8 cellular contexts compared by ENCODE assay signal in genomic region chr9:128117613-128118471, GRCh38. TPM values are rescaled to one million over a fixed set of nuclear protein-coding genes. Genes with fewer than 3 reads are reported as not detected.
DNase-seq lines count a peak whose midpoint lies in the region; ATAC-seq and TF ChIP-seq lines count a peak whose summit lies in the region.

No MANE protein-coding gene starts in this region.

- H3K9ac ChIP-seq in colonic mucosa (ENCODE audit: low read depth in 2 of 2, low read length in 2 of 2): no peak overlapping the region

- peaks cover 11% of the 10 kb centered on the region for H3K4me1 Mint-ChIP-seq in activated CD4-positive, alpha-beta T cell treated with anti-CD3 and anti-CD28 coated beads, Interleukin-2, amount 10 ng/mL, durations not matched to agents 7 days and 5 days

- intact Hi-C loops in colonic mucosa (cut with DNase I): loop anchor here (5.0 kb wide), 2 partner anchors 71 to 166 kb away; no protein-coding TSS in a partner anchor

- no peaks in the 10 kb centered on the region for H3K36me3 ChIP-seq in colonic mucosa

- peak; percentile 77 for ATAC-seq in left lobe of liver
- ATAC-seq in HG02840 (IDR thresholded peaks at IDR 0.05; ENCODE audit: low FRiP score, unreplicated experiment): no peak

- CTCF ChIA-PET in activated CD4-positive, alpha-beta T cell treated with anti-CD3 and anti-CD28 coated beads, Interleukin-2, amount 10 ng/mL, durations not matched to agents 7 days and 5 days (lab: Charles Lee): interaction anchor here (0.5 to 4.2 kb wide), 25 partner anchors 10 to 273 kb away, joined by 3 to 54 read pairs (median 4); partner anchors contain the start of genes EEIG1, PIP5KL1 and PTGES2

- H3K9me3 ChIP-seq in colonic mucosa: no peaks in the 10 kb centered on the region

- H3K9me3 Mint-ChIP-seq in activated CD4-positive, alpha-beta T cell treated with anti-CD3 and anti-CD28 coated beads, Interleukin-2, amount 10 ng/mL, durations not matched to agents 7 days and 5 days: no peaks in the 10 kb centered on the region

- H3K4me1 ChIP-seq in colonic mucosa: peaks cover 20% of the 10 kb centered on the region

- POLR2A ChIA-PET in activated CD4-positive, alpha-beta T cell treated with anti-CD3 and anti-CD28 coated beads, Interleukin-2, amount 10 ng/mL, durations not matched to agents 7 days and 5 days (lab: Charles Lee): no interaction called here

- H3K27me3 ChIP-seq in colonic mucosa: no peaks in the 10 kb centered on the region

- H3K4me3 Mint-ChIP-seq in activated CD4-positive, alpha-beta T cell treated with anti-CD3 and anti-CD28 coated beads, Interleukin-2, amount 10 ng/mL, durations not matched to agents 7 days and 5 days: no peak overlapping the region

- peak; percentile 100 for TF ChIP-seq CTCF in colonic mucosa (IDR thresholded peaks at IDR 0.05)

- no peaks in the 10 kb centered on the region for H3K27me3 Mint-ChIP-seq in activated CD4-positive, alpha-beta T cell treated with anti-CD3 and anti-CD28 coated beads, Interleukin-2, amount 10 ng/mL, durations not matched to agents 7 days and 5 days

- H3K27ac Mint-ChIP-seq in activated CD4-positive, alpha-beta T cell treated with anti-CD3 and anti-CD28 coated beads, Interleukin-2, amount 10 ng/mL, durations not matched to agents 7 days and 5 days: peak overlapping the region; percentile 52

- H3K4me3 ChIP-seq in colonic mucosa: no peak overlapping the region

- peak overlapping the region; percentile 94 for H3K27ac ChIP-seq in colonic mucosa

- peak; percentile 36 for DNase-seq in GF-D8 (lab: John Stamatoyannopoulos, UW)
- DNase-seq in HK-2 (ENCODE audit: unreplicated experiment): peak; percentile 97
- peak; percentile 90 for DNase-seq in NCI-H774 (lab: John Stamatoyannopoulos, UW)
- peak; percentile 97 for DNase-seq in activated CD4-positive, alpha-beta T cell treated with anti-CD3 and anti-CD28 coated beads, Interleukin-2, amount 10 ng/mL, durations not matched to agents 7 days and 5 days
- DNase-seq in colonic mucosa: peak; percentile 98
- peak; percentile 95 for DNase-seq in left lobe of liver (ENCODE audit: low spot score)
- peak; percentile 99 for DNase-seq in stimulated activated CD4-positive, alpha-beta T cell treated with anti-CD3 and anti-CD28 coated beads, Interleukin-4, amount 100 ng/mL, for 1 hour

- H3K36me3 Mint-ChIP-seq in activated CD4-positive, alpha-beta T cell treated with anti-CD3 and anti-CD28 coated beads, Interleukin-2, amount 10 ng/mL, durations not matched to agents 7 days and 5 days (ENCODE audit: low read depth): peaks cover 3% of the 10 kb centered on the region

RNA-seq across cellular contexts. Expression of gene PTGES2, which starts 9.7 kb away (rescaled TPM):
- 10 to 100 TPM; 57.2 to 59.9 TPM for total RNA-seq in activated CD4-positive, alpha-beta T cell treated with anti-CD3 and anti-CD28 coated beads, Interleukin-2, amount 10 ng/mL, durations not matched to agents 7 days and 5 days
- total RNA-seq in colonic mucosa (100 to 1,000 TPM in 1 of 2 donors, 10 to 100 TPM in 1; 93.7 to 142 TPM), left lobe of liver (35.8 TPM)

RNA-seq across cellular contexts. Expression of gene LCN2, which starts 31.4 kb away (rescaled TPM):
- total RNA-seq in activated CD4-positive, alpha-beta T cell treated with anti-CD3 and anti-CD28 coated beads, Interleukin-2, amount 10 ng/mL, durations not matched to agents 7 days and 5 days: not detected
- total RNA-seq in colonic mucosa (100 to 1,000 TPM; 162 to 374 TPM), left lobe of liver (2.7 TPM)

RNA-seq across cellular contexts. Expression of gene BBLN, which starts 42.2 kb away (rescaled TPM):
- total RNA-seq in activated CD4-positive, alpha-beta T cell treated with anti-CD3 and anti-CD28 coated beads, Interleukin-2, amount 10 ng/mL, durations not matched to agents 7 days and 5 days: 10 to 100 TPM; 92.5 to 94.2 TPM
- total RNA-seq in colonic mucosa: 10 to 100 TPM; 47.5 to 53.0 TPM
- total RNA-seq in left lobe of liver: 20.8 TPM

RNA-seq across cellular contexts. Expression of gene SLC25A25, which starts 49.8 kb away (rescaled TPM):
- total RNA-seq in activated CD4-positive, alpha-beta T cell treated with anti-CD3 and anti-CD28 coated beads, Interleukin-2, amount 10 ng/mL, durations not matched to agents 7 days and 5 days: 10 to 100 TPM; 14.6 to 18.4 TPM
- 10 to 100 TPM; 12.3 to 19.7 TPM for total RNA-seq in colonic mucosa
- total RNA-seq in left lobe of liver: 76.9 TPM

RNA-seq across cellular contexts. Expression of gene NAIF1, which starts 50.7 kb away (rescaled TPM):
- 10 to 100 TPM; 13.9 to 14.2 TPM for total RNA-seq in activated CD4-positive, alpha-beta T cell treated with anti-CD3 and anti-CD28 coated beads, Interleukin-2, amount 10 ng/mL, durations not matched to agents 7 days and 5 days
- total RNA-seq in colonic mucosa (10 to 100 TPM; 10.8 to 11.6 TPM), left lobe of liver (6.3 TPM)

Comparison
In these comparisons a context has a peak if more than half of its experiments do, and no peak if none do; other contexts are left out.
1. DNase-seq: peak in every context shown above with its lines; median percentile 99 in stimulated activated CD4-positive, alpha-beta T cell treated with anti-CD3 and anti-CD28 coated beads, Interleukin-4, amount 100 ng/mL, for 1 hour; 98 in colonic mucosa; 97 in HK-2; 97 in activated CD4-positive, alpha-beta T cell treated with anti-CD3 and anti-CD28 coated beads, Interleukin-2, amount 10 ng/mL, durations not matched to agents 7 days and 5 days; 95 in left lobe of liver; 90 in NCI-H774; 36 in GF-D8.
2. RNA of gene LCN2, which starts 31.4 kb away (total RNA-seq): 162 to 374 TPM in colonic mucosa; 2.7 TPM in left lobe of liver (single experiment) and not detected in activated CD4-positive, alpha-beta T cell treated with anti-CD3 and anti-CD28 coated beads, Interleukin-2, amount 10 ng/mL, durations not matched to agents 7 days and 5 days; every median in the first group is over 10 times any median in the second.